ENCODE assay signal across 8 cellular contexts in genomic region chr4:139556735-139557505, GRCh38. TPM values are rescaled to one million over a fixed set of nuclear protein-coding genes. Genes with fewer than 3 reads are reported as not detected.
A peak's percentile ranks its signal among the peaks of the same experiment; 100 is the strongest.
DNase-seq lines count a peak whose midpoint lies in the region; ATAC-seq, FAIRE-seq and TF ChIP-seq lines count a peak whose summit lies in the region.

No MANE protein-coding gene starts in this region.

- under 1% methylated on average over 42 of the region's 56 CpGs for WGBS in GM12878 (ENCODE audit: insufficient coverage, insufficient replicate concordance, low lambda C conversion rate, missing lambda C conversion rate)

- BruUV-seq in GM12878 (replicated peaks; lab: Mats Ljungman, UMichigan) = no TSS peak

- ATAC-seq in HG02610 (IDR thresholded peaks at IDR 0.05; ENCODE audit: unreplicated experiment) (peak; percentile 20), GM12878 (peak; percentile 70), GM19324 (IDR thresholded peaks at IDR 0.05; ENCODE audit: low FRiP score, unreplicated experiment) (no peak)

- in situ Hi-C loops in GM12878 (cut with MboI) = no loop called here

- DNase-seq in DMS53 treated with DMSO at 0.1 percent for 48 hours (lab: John Stamatoyannopoulos, UW; ENCODE audit: unreplicated experiment) = peak; percentile 76
- DNase-seq in NCI-H187 treated with DMSO at 0.1 percent for 48 hours (lab: John Stamatoyannopoulos, UW) = peak; percentile 69
- DNase-seq in T-helper 9 cell = peak; percentile 62
- DNase-seq in GM12878 (ENCODE audit: low read depth, low spot score) = no peak
- DNase-seq in iPS-NIHi11 (ENCODE audit: low spot score) = peak; percentile 40

- peak overlapping the region; percentile 77 for H2AFZ ChIP-seq in GM12878 (ENCODE audit: control insufficient read depth, low read depth, low read length)

- no peaks in the 10 kb centered on the region for H3K36me3 ChIP-seq in GM12878 (ENCODE audit: control insufficient read depth in 2 of 2, insufficient read depth in 2 of 2, low read length in 1 of 2)

- no peak for TF ChIP-seq EP300 in GM12878 (IDR thresholded peaks at IDR 0.05; ENCODE audit: borderline replicate concordance in 1 of 2, control insufficient read depth in 1 of 2, low read depth in 2 of 2, low read length in 2 of 2)

- POLR2A ChIA-PET in GM12878 (lab: Charles Lee) = no interaction called here

- no peaks in the 10 kb centered on the region for H3K9me3 ChIP-seq in GM12878 (replicated peaks; ENCODE audit: control insufficient read depth, insufficient read depth, low read length)

- peaks cover 14 to 25% of the 10 kb centered on the region in 2 experiments for H3K27me3 ChIP-seq in GM12878 (replicated peaks in 1 of 2; ENCODE audit: control insufficient read depth in 2 of 2, insufficient read depth in 2 of 2, low read length in 1 of 2)

- peak overlapping the region; percentile 74 for H3K4me3 ChIP-seq in GM12878
- peak overlapping the region; percentile 67 to 95 (median 74) for H3K4me3 ChIP-seq in skin epidermis

- no peak overlapping the region for H3K27ac ChIP-seq in GM12878 (ENCODE audit: control insufficient read depth, insufficient read depth)
- peak overlapping the region; percentile 68 to 98 (median 95) for H3K27ac ChIP-seq in skin epidermis

- RAD21 ChIA-PET in GM12878 (lab: Charles Lee; ENCODE audit: unreplicated experiment) = no interaction called here

- no peak for TF ChIP-seq POLR2A in GM12878 (IDR thresholded peaks at IDR 0.05; ENCODE audit: low read depth, low read length)

- CTCF ChIA-PET in GM12878 (lab: Yijun Ruan, JAX) = interaction anchor here (0.9 to 1.1 kb wide), 2 partner anchors 15 to 78 kb away, joined by 3 read pairs; no protein-coding TSS in a partner anchor

- TF ChIP-seq RAD21 in GM12878 (IDR thresholded peaks at IDR 0.05; ENCODE audit: insufficient read depth, low read depth, low read length) = no peak

- H3K4me1 ChIP-seq in GM12878 (ENCODE audit: control insufficient read depth, insufficient read depth, low read length) = peaks cover 8% of the 10 kb centered on the region; the same call in 1 of the 2 replicates

- H3K9ac ChIP-seq in GM12878 (ENCODE audit: control insufficient read depth, insufficient read depth, low read length) = no peak overlapping the region

- peak overlapping the region; percentile 98 for H3K4me2 ChIP-seq in GM12878 (ENCODE audit: control insufficient read depth, insufficient read depth)

- TF ChIP-seq CTCF in GM12878 (IDR thresholded peaks at IDR 0.05 in 2 of 3, conservative IDR thresholded peaks at IDR 0.05 in 1 of 3; ENCODE audit: control insufficient read depth in 2 of 3, extremely low read depth in 1 of 3, insufficient read depth in 1 of 3, low read depth in 3 of 3, low read length in 3 of 3) = no peak

- H3K79me2 ChIP-seq in GM12878 (ENCODE audit: control insufficient read depth, insufficient read depth, low read length) = no peaks in the 10 kb centered on the region

- FAIRE-seq in GM12878 (lab: Jason Lieb, UNC) = no peak

- intact Hi-C loops in GM12878 (cut with micrococcal nuclease; ENCODE audit: unreplicated experiment) = no loop called here

- SMC1A ChIA-PET in GM12878 (lab: Charles Lee; ENCODE audit: uncharacterized antibody, unreplicated experiment) = no interaction called here

- H4K20me1 ChIP-seq in GM12878 (ENCODE audit: control insufficient read depth, insufficient read depth) = no peaks in the 10 kb centered on the region; the same call in 1 of the 2 replicates

TF ChIP-seq in GM12878, 131 proteins besides CTCF, POLR2A, EP300 and RAD21 (continues in another document):
- TF ChIP-seq ZBTB40 (IDR thresholded peaks at IDR 0.05; ENCODE audit: borderline replicate concordance) (no peak), MTA2 (IDR thresholded peaks at IDR 0.05; ENCODE audit: low read depth) (no peak), SMARCA5 (IDR thresholded peaks at IDR 0.05) (no peak), MYB (IDR thresholded peaks at IDR 0.05; ENCODE audit: borderline replicate concordance, low read depth, low read length) (no peak), IKZF1 (conservative IDR thresholded peaks at IDR 0.05) (0 out of 2 replicates have a peak, but pooled peaks have one; percentile 13), NR2C1 (IDR thresholded peaks at IDR 0.05) (no peak), GABPA (IDR thresholded peaks at IDR 0.05; ENCODE audit: low read depth) (no peak), PML (IDR thresholded peaks at IDR 0.05; ENCODE audit: low read length) (no peak), PBX3 (IDR thresholded peaks at IDR 0.05; ENCODE audit: insufficient replicate concordance, low read depth, low read length) (no peak)

RNA-seq across cellular contexts. Expression of gene SETD7, which starts 0.9 kb away (rescaled TPM):
- 0.27 and 0.35 TPM in 2 replicates for total RNA-seq in GM12878 (2013; cell fraction: nucleolus; rRNA removed)
- 0.34 and 0.82 TPM in 2 replicates for total RNA-seq in GM12878 (2014; rRNA removed)
- 0.51 and 0.58 TPM in 2 replicates for total RNA-seq in GM12878 (2014; rRNA removed; fragmentation: Illumina TruSeq; extraction: Trizol)
- 0.35 and 0.59 TPM in 2 replicates for total RNA-seq in GM12878 (2021)
- 0.56 TPM for polyA plus RNA-seq in GM12878 (2011; ENCODE audit: low read depth)
- 0.05 and 0.09 TPM in 2 replicates for polyA plus RNA-seq in GM12878 (2011; rRNA removed)
- 0.01 TPM in 1 of 2 replicates, not detected in the other for polyA plus RNA-seq in GM12878 (2011; cell fraction: cytosol; rRNA removed)
- 0.01 TPM in 1 of 2 replicates, not detected in the other for polyA plus RNA-seq in GM12878 (2011; cell fraction: nucleus; rRNA removed)
- 0.73 and 1.0 TPM in 2 replicates for polyA plus RNA-seq in GM12878 (2012)
- 0.51 and 0.70 TPM in 2 replicates for polyA plus RNA-seq in GM12878 (2014; fragmentation: Illumina TruSeq; extraction: Trizol)
- under 1 TPM; 0.03 to 0.16 TPM for polyA plus RNA-seq in GM12878 (2014; fragmentation: Nextera tagmentation; extraction: Ambion mirVana)
- 0.36 and 0.57 TPM in 2 replicates for polyA plus RNA-seq in GM12878 (2014; rRNA removed)
- under 1 TPM; 0.67 to 0.82 TPM for polyA plus RNA-seq in GM12878 (2016; fragmentation: Nextera tagmentation; extraction: Ambion mirVana)
- 0.05 TPM in 1 of 2 replicates, not detected in the other for polyA minus RNA-seq in GM12878 (2011; rRNA and poly(A)+ RNA removed)
- 0.21 TPM in 1 of 2 replicates, not detected in the other for polyA minus RNA-seq in GM12878 (2011; cell fraction: cytosol; rRNA and poly(A)+ RNA removed)
- 0.86 TPM in 1 of 2 replicates, not detected in the other for polyA minus RNA-seq in GM12878 (2011; cell fraction: nucleus; rRNA and poly(A)+ RNA removed)
